1 cellular context compared by ENCODE assay signal in the genomic region with DNA sequence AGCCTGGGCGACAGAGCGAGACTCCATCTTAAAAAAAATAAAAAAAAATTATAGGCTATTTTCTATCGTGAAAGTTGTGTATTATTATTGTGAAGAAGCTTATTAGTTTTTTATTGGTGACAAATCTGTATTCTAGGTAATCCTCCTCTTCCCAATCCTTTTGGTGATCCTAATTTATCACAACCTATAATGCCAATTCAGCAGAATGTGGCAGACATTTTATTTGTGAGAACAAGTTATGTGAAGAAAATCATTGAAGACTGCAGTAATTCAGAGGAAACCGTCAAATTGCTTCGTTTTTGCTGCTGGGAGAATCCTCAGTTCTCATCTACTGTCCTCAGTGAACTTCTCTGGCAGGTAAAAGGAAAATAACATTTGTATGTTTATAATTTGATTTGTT.
TF ChIP-seq lines count a peak whose summit lies in the region.

No MANE protein-coding gene starts in this region.

TF ChIP-seq in HepG2, 621 proteins besides CTCF, POLR2A, EP300 and RAD21 (continued from another document):
- TF ChIP-seq PAX8 (CRISPR knock-in tag; IDR thresholded peaks at IDR 0.05; ENCODE audit: borderline replicate concordance) (no peak), ZNF883 (CRISPR knock-in tag; IDR thresholded peaks at IDR 0.05; ENCODE audit: not compliant biosample characterization) (no peak), PHF20 (CRISPR knock-in tag; IDR thresholded peaks at IDR 0.05) (no peak)
- TF ChIP-seq, protein P1, sequence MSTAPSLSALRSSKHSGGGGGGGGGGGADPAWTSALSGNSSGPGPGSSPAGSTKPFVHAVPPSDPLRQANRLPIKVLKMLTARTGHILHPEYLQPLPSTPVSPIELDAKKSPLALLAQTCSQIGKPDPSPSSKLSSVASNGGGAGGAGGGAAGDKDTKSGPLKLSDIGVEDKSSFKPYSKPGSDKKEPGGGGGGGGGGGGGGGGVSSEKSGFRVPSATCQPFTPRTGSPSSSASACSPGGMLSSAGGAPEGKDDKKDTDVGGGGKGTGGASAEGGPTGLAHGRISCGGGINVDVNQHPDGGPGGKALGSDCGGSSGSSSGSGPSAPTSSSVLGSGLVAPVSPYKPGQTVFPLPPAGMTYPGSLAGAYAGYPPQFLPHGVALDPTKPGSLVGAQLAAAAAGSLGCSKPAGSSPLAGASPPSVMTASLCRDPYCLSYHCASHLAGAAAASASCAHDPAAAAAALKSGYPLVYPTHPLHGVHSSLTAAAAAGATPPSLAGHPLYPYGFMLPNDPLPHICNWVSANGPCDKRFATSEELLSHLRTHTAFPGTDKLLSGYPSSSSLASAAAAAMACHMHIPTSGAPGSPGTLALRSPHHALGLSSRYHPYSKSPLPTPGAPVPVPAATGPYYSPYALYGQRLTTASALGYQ (CRISPR knock-in tag; IDR thresholded peaks at IDR 0.05), result no peak
